ENCODE assay signal across 21 cellular contexts in genomic region chr10:123883921-123884320, GRCh38. TPM values are rescaled to one million over a fixed set of nuclear protein-coding genes. Genes with fewer than 3 reads are reported as not detected.
DNase-seq lines count a peak whose midpoint lies in the region; ATAC-seq and TF ChIP-seq lines count a peak whose summit lies in the region.
"Had no signal": no experiment of that assay in that cellular context is flagged by ENCODE, and none has a peak within 500 bp of the region (broad histone marks: within the 10 kb centered on the region; RNA-seq: fewer than 3 reads in every experiment).

No MANE protein-coding gene starts in this region.

- H3K27me3 Mint-ChIP-seq in type B pancreatic cell = peaks cover 30% of the 10 kb centered on the region

- DNase-seq in GM03348 (ENCODE audit: low spot score) (peak; percentile 52), esophagus squamous epithelium (lab: John Stamatoyannopoulos, UW) (no peak), trophoblast cell (peak; percentile 48 to 64), type B pancreatic cell (ENCODE audit: extremely low spot score, unreplicated experiment) (no peak), inferior parietal cortex (ENCODE audit: extremely low spot score) (no peak), upper lobe of left lung (no peak), DMS 273 (lab: John Stamatoyannopoulos, UW; ENCODE audit: unreplicated experiment) (no peak)
- DNase-seq: C1 segment of cervical spinal cord; CD8-positive, alpha-beta memory T cell; DMS79; H9; NCI-H1436; NCI-H1930; NCI-H345; NCI-H524 treated with DMSO at 0.1 percent for 48 hours; PC-3; RPMI8226; SHP77 treated with DMSO at 0.1 percent for 48 hours had no signal

- H4K8ac ChIP-seq in trophoblast cell (ENCODE audit: low read depth, low read length) = peak overlapping the region; percentile 22

- H3K9ac ChIP-seq in trophoblast cell (ENCODE audit: low read length) = no peak overlapping the region
- H3K9ac ChIP-seq: KMS-11 had no signal

- H3K9me3 ChIP-seq in esophagus squamous epithelium (no peaks in the 10 kb centered on the region), trophoblast cell (ENCODE audit: insufficient read depth, low read depth, low read length) (peaks cover 2% of the 10 kb centered on the region), upper lobe of left lung (no peaks in the 10 kb centered on the region)

- H2BK120ac ChIP-seq in trophoblast cell (ENCODE audit: insufficient read depth, low read length, poor library complexity) = peak overlapping the region; percentile 65

- WGBS in esophagus squamous epithelium, 2 donors = 65% methylated on average over 3 of the region's 3 CpGs
- WGBS in trophoblast cell (ENCODE audit: extremely low coverage, insufficient coverage, insufficient read length) = no CpG with 5 or more reads among the region's 3 CpGs
- WGBS in upper lobe of left lung, 2 donors = 84 to 88% methylated on average over 3 of the region's 3 CpGs

- TF ChIP-seq POLR2A in esophagus squamous epithelium (IDR thresholded peaks at IDR 0.05) (no peak), upper lobe of left lung (IDR thresholded peaks at IDR 0.05) (no peak)

- H3K9me3 Mint-ChIP-seq in type B pancreatic cell = no peaks in the 10 kb centered on the region
- H3K9me3 Mint-ChIP-seq: H9 had no signal

- H3K27me3 ChIP-seq in esophagus squamous epithelium = no peaks in the 10 kb centered on the region
- H3K27me3 ChIP-seq in trophoblast cell (ENCODE audit: insufficient read depth, low read length) = no peaks in the 10 kb centered on the region
- H3K27me3 ChIP-seq in upper lobe of left lung = no peaks in the 10 kb centered on the region

- H3K4me1 Mint-ChIP-seq in type B pancreatic cell (ENCODE audit: unreplicated experiment) = peaks cover 14% of the 10 kb centered on the region
- H3K4me1 Mint-ChIP-seq: CD8-positive, alpha-beta memory T cell had no signal

- H3K4me3 ChIP-seq in esophagus squamous epithelium (no peak overlapping the region), trophoblast cell (ENCODE audit: low read depth, low read length) (no peak overlapping the region), upper lobe of left lung (no peak overlapping the region)

- H2AK5ac ChIP-seq in trophoblast cell (ENCODE audit: low read length) = no peak overlapping the region

- H3K27ac Mint-ChIP-seq in type B pancreatic cell = peak overlapping the region; percentile 85
- H3K27ac Mint-ChIP-seq: CD8-positive, alpha-beta memory T cell; H9 had no signal

- no peak overlapping the region for H2BK5ac ChIP-seq in trophoblast cell (ENCODE audit: low read depth, low read length, poor library complexity)

- H2AFZ ChIP-seq in trophoblast cell (ENCODE audit: insufficient read depth, low read length, poor library complexity) = no peak overlapping the region

- no peak overlapping the region for H3K18ac ChIP-seq in trophoblast cell (ENCODE audit: low read length)

- H3K79me2 ChIP-seq in trophoblast cell (ENCODE audit: control insufficient read depth, insufficient read depth, low read length, poor library complexity) = no peaks in the 10 kb centered on the region

- peak overlapping the region; percentile 72 for H2BK12ac ChIP-seq in trophoblast cell (ENCODE audit: low read length)

- H4K12ac ChIP-seq in trophoblast cell (ENCODE audit: low read depth, low read length) = no peak overlapping the region

- intact Hi-C loops in esophagus squamous epithelium (cut with DNase I) = no loop called here

- H3K79me1 ChIP-seq in trophoblast cell (ENCODE audit: low read length) = peaks cover 6% of the 10 kb centered on the region

- H3K23ac ChIP-seq in trophoblast cell (ENCODE audit: low read length) = no peak overlapping the region

- no peaks in the 10 kb centered on the region for H3K36me3 ChIP-seq in esophagus squamous epithelium
- H3K36me3 ChIP-seq in trophoblast cell (ENCODE audit: control insufficient read depth in 1 of 2, insufficient read depth in 2 of 2, low read length in 2 of 2) = no peaks in the 10 kb centered on the region
- no peaks in the 10 kb centered on the region for H3K36me3 ChIP-seq in upper lobe of left lung

- no peak for TF ChIP-seq EP300 in upper lobe of left lung (IDR thresholded peaks at IDR 0.05)

- H3K14ac ChIP-seq in trophoblast cell (ENCODE audit: low read length) = peak overlapping the region; percentile 30

- ATAC-seq in upper lobe of left lung (ENCODE audit: low FRiP score in 2 of 2) = no peak
- ATAC-seq: PC-3 had no signal

- peak overlapping the region; percentile 26 for H4K91ac ChIP-seq in trophoblast cell (ENCODE audit: low read depth, low read length)

- TF ChIP-seq CTCF in esophagus squamous epithelium (IDR thresholded peaks at IDR 0.05) = no peak
- TF ChIP-seq CTCF in type B pancreatic cell (conservative IDR thresholded peaks at IDR 0.05) = no peak
- no peak for TF ChIP-seq CTCF in upper lobe of left lung (IDR thresholded peaks at IDR 0.05)

- H3K27ac ChIP-seq in esophagus squamous epithelium (peak overlapping the region in 3 of 4 donors; percentile 44 to 74 (median 57)), trophoblast cell (ENCODE audit: low read depth, low read length) (no peak overlapping the region), upper lobe of left lung (no peak overlapping the region)
- H3K27ac ChIP-seq: KMS-11 had no signal

- H3K4me1 ChIP-seq in esophagus squamous epithelium = peaks cover 26 to 56% (median 38%) of the 10 kb centered on the region in 3 donors
- H3K4me1 ChIP-seq in trophoblast cell (ENCODE audit: control insufficient read depth in 1 of 2, insufficient read depth in 2 of 2, low read length in 2 of 2) = peaks cover 17 to 19% of the 10 kb centered on the region in 2 experiments
- H3K4me1 ChIP-seq in upper lobe of left lung = no peaks in the 10 kb centered on the region

- H3K4me2 ChIP-seq in trophoblast cell (ENCODE audit: low read length) = peak overlapping the region; percentile 49
- H3K4me2 ChIP-seq: KMS-11 had no signal

- no peaks in the 10 kb centered on the region for H3K36me3 Mint-ChIP-seq in type B pancreatic cell
- H3K36me3 Mint-ChIP-seq: CD8-positive, alpha-beta memory T cell had no signal

- peak overlapping the region; percentile 28 for H3K4me3 Mint-ChIP-seq in type B pancreatic cell
- H3K4me3 Mint-ChIP-seq: CD8-positive, alpha-beta memory T cell; H9 had no signal

- H3K4ac ChIP-seq in trophoblast cell (ENCODE audit: low read depth, low read length) = no peak overlapping the region

RNA-seq across cellular contexts. Expression of gene CPXM2, which starts 7.7 kb away (rescaled TPM):
- total RNA-seq in esophagus squamous epithelium (1 to 10 TPM; 2.5 to 9.2 (median 3.0) TPM), type B pancreatic cell (ENCODE audit: low replicate concordance) (15.0 and 51.1 TPM in 2 replicates), upper lobe of left lung (10 to 100 TPM in 1 of 6 donors, 1 to 10 TPM in 4, under 1 TPM in 1; 0.61 to 10.2 (median 3.1) TPM)
- polyA plus RNA-seq in trophoblast cell (2013) = 0.22 and 0.24 TPM in 2 replicates
- total RNA-seq: CD8-positive, alpha-beta memory T cell; HT-29; M059J; PC-3 had no signal
- polyA plus RNA-seq: CD8-positive, alpha-beta memory T cell had no signal

Comparison
In these comparisons a context has a peak if more than half of its experiments do, and no peak if none do; other contexts are left out.
1. DNase-seq: peak in GM03348 (single experiment) and trophoblast cell (2 of 2); none in esophagus squamous epithelium (single experiment), type B pancreatic cell (single experiment), inferior parietal cortex (single experiment), upper lobe of left lung (0 of 2) and DMS 273 (single experiment).
2. H3K27ac ChIP-seq: peak in esophagus squamous epithelium (3 of 4); none in trophoblast cell (single experiment) and upper lobe of left lung (0 of 4).